1 cellular context compared by ENCODE assay signal in the genomic region with DNA sequence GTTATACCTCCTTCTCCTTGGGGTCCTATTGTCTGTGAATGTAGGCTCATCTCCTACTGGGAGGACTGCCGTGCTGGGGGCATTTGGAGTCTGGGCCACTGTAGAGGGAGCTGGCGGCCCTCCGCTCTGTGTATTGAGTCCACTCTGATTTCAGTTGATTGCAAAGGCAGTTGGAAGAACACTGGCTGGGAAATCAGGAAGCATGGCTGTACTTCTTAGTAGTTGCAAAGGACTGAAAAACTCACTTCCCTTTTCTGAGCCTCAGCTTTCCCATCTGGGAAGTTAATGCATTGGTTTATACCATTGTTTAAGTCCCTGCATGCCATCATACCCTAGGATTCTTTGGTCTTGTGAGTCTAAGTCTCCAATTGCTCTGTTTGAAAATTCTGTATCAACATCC.
TF ChIP-seq lines count a peak whose summit lies in the region.

No MANE protein-coding gene starts in this region.

TF ChIP-seq in GM23338, 12 proteins besides CTCF, POLR2A, EP300 and RAD21 (continued from another document):
- TF ChIP-seq, protein P1, sequence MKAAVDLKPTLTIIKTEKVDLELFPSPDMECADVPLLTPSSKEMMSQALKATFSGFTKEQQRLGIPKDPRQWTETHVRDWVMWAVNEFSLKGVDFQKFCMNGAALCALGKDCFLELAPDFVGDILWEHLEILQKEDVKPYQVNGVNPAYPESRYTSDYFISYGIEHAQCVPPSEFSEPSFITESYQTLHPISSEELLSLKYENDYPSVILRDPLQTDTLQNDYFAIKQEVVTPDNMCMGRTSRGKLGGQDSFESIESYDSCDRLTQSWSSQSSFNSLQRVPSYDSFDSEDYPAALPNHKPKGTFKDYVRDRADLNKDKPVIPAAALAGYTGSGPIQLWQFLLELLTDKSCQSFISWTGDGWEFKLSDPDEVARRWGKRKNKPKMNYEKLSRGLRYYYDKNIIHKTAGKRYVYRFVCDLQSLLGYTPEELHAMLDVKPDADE (IDR thresholded peaks at IDR 0.05): no peak
- TF ChIP-seq REST (IDR thresholded peaks at IDR 0.05; ENCODE audit: unreplicated experiment) (no peak), ZNF331 (CRISPR knock-in tag; IDR thresholded peaks at IDR 0.05; ENCODE audit: low read depth) (no peak)
